In the genomic region with DNA sequence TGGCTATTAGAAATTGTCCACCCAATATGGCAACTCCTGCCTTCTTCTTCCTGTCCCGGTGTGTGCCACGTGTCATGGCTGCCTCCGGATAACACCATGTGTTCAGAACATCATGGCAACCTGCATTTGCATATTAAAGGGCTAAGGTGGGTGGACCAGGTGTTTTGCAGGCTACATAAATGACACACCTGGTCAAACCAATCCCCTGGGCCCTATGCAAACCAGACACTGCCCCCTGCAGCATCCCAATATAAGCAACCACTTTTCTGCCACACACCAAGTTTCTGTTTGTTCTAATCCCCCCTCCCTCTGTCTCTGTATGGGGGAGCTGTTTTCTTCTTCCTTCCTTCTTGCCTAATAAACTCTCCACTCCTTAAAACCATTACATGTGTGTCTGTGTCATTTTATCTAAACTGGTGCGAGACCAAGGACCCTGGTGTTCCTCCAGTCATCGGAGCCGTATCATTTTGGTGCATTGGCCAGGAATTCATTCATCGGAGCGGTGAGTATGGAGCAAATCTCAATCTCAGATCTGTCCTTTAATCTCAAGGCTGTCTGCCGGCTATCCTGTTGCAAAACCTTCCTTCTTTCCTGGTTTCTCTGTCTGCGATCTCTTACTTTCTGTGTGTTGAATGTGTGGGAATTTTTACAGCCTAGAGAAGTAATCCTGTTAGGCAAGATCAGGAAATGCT, we compare ENCODE assay signal across 10 cellular contexts. TPM values are rescaled to one million over a fixed set of nuclear protein-coding genes. Genes with fewer than 3 reads are reported as not detected.
DNase-seq lines count a peak whose midpoint lies in the region; ATAC-seq and TF ChIP-seq lines count a peak whose summit lies in the region.
"Had no signal": no experiment of that assay in that cellular context is flagged by ENCODE, and none has a peak within 500 bp of the region (broad histone marks: within the 10 kb centered on the region; RNA-seq: fewer than 3 reads in every experiment).

No MANE protein-coding gene starts in this region.

- H3K4me3 Mint-ChIP-seq in effector memory CD8-positive, alpha-beta T cell: peak overlapping the region; percentile 8 to 58
- H3K4me3 Mint-ChIP-seq: stimulated activated naive CD8-positive, alpha-beta T cell treated with anti-CD3 and anti-CD28 coated beads, Interleukin-15, Interleukin-2, amounts not matched to agents 100 ng/mL and 50 ng/mL, for 24 hours had no signal

- H3K36me3 ChIP-seq in osteoblast (ENCODE audit: insufficient read depth, low read length): no peaks in the 10 kb centered on the region

- peak overlapping the region; percentile 15 for H3K27ac ChIP-seq in osteoblast (ENCODE audit: low read depth, low read length)

- DNase-seq in activated CD4-positive, alpha-beta T cell treated with anti-CD3 and anti-CD28 coated beads for 48 hours: peak; percentile 10
- DNase-seq in activated CD4-positive, alpha-beta T cell treated with anti-CD3 and anti-CD28 coated beads, Interleukin-2, amount 50 U/mL, for 4 hours: no peak
- DNase-seq in NB4 (ENCODE audit: low read depth): peak; percentile 22
- no peak for DNase-seq in effector memory CD8-positive, alpha-beta T cell
- DNase-seq in osteoblast (ENCODE audit: insufficient read length, low spot score, missing footprints): no peak

- H3K9me3 Mint-ChIP-seq in effector memory CD8-positive, alpha-beta T cell: no peaks in the 10 kb centered on the region
- H3K9me3 Mint-ChIP-seq: stimulated activated naive CD8-positive, alpha-beta T cell treated with anti-CD3 and anti-CD28 coated beads, Interleukin-15, Interleukin-2, amounts not matched to agents 100 ng/mL and 50 ng/mL, for 24 hours had no signal

- peaks cover 48% of the 10 kb centered on the region for H3K79me2 ChIP-seq in osteoblast (ENCODE audit: insufficient read depth, low read length)

- H3K36me3 Mint-ChIP-seq in effector memory CD8-positive, alpha-beta T cell (ENCODE audit: insufficient read depth): no peaks in the 10 kb centered on the region
- H3K36me3 Mint-ChIP-seq: CD4-positive, CD25-positive, alpha-beta regulatory T cell had no signal

- no peak for TF ChIP-seq POLR2A in NB4 (IDR thresholded peaks at IDR 0.05; ENCODE audit: extremely low read depth, insufficient read length)

- peak; percentile 18 for ATAC-seq in effector memory CD8-positive, alpha-beta T cell (replicated peaks)
- ATAC-seq in GM19035 (IDR thresholded peaks at IDR 0.05; ENCODE audit: unreplicated experiment) (no peak), HG03139 (IDR thresholded peaks at IDR 0.05; ENCODE audit: unreplicated experiment) (no peak), HG02885 (IDR thresholded peaks at IDR 0.05; ENCODE audit: poor library complexity, unreplicated experiment) (no peak)

- H3K27me3 ChIP-seq in osteoblast (ENCODE audit: insufficient read depth, low read length): no peaks in the 10 kb centered on the region

- peak overlapping the region; percentile 10 for H3K4me2 ChIP-seq in osteoblast (ENCODE audit: insufficient read depth, low read length)

- no peaks in the 10 kb centered on the region for H3K27me3 Mint-ChIP-seq in effector memory CD8-positive, alpha-beta T cell
- H3K27me3 Mint-ChIP-seq: CD4-positive, CD25-positive, alpha-beta regulatory T cell; stimulated activated naive CD8-positive, alpha-beta T cell treated with anti-CD3 and anti-CD28 coated beads, Interleukin-15, Interleukin-2, amounts not matched to agents 100 ng/mL and 50 ng/mL, for 24 hours had no signal

- peaks cover 6% of the 10 kb centered on the region for H4K20me1 ChIP-seq in osteoblast (ENCODE audit: insufficient read depth, low read length)

- no peak overlapping the region for H2AFZ ChIP-seq in osteoblast (ENCODE audit: low read length)

- H3K4me3 ChIP-seq in NB4 (ENCODE audit: low read depth, low read length): no peak overlapping the region
- H3K4me3 ChIP-seq in osteoblast (ENCODE audit: insufficient read depth, low read length): no peak overlapping the region

- TF ChIP-seq CTCF in NB4 (IDR thresholded peaks at IDR 0.05; ENCODE audit: low read depth, low read length) (peak; percentile 9), osteoblast (IDR thresholded peaks at IDR 0.05; ENCODE audit: extremely low read depth, low read depth, low read length) (no peak)

- no peaks in the 10 kb centered on the region for H3K9me3 ChIP-seq in osteoblast (ENCODE audit: low read depth, low read length)

- H3K4me1 Mint-ChIP-seq in effector memory CD8-positive, alpha-beta T cell (ENCODE audit: low read depth in 2 of 2): peaks cover 20 to 21% of the 10 kb centered on the region in 2 donors

- H3K27ac Mint-ChIP-seq in effector memory CD8-positive, alpha-beta T cell: peak overlapping the region in 1 of 2 donors; percentile 84
- H3K27ac Mint-ChIP-seq: CD4-positive, CD25-positive, alpha-beta regulatory T cell; stimulated activated naive CD8-positive, alpha-beta T cell treated with anti-CD3 and anti-CD28 coated beads, Interleukin-15, Interleukin-2, amounts not matched to agents 100 ng/mL and 50 ng/mL, for 24 hours had no signal

- peaks cover 6% of the 10 kb centered on the region for H3K4me1 ChIP-seq in osteoblast (ENCODE audit: insufficient read depth, low read length)

RNA-seq across cellular contexts. Expression of a gene that starts 44.5 kb away (rescaled TPM):
- total RNA-seq in osteoblast: 9.7 and 10.9 TPM in 2 replicates

Comparison
In these comparisons a context has a peak if more than half of its experiments do, and no peak if none do; other contexts are left out.
1. DNase-seq: peak in activated CD4-positive, alpha-beta T cell treated with anti-CD3 and anti-CD28 coated beads for 48 hours (single experiment) and NB4 (single experiment); none in activated CD4-positive, alpha-beta T cell treated with anti-CD3 and anti-CD28 coated beads, Interleukin-2, amount 50 U/mL, for 4 hours (0 of 2), effector memory CD8-positive, alpha-beta T cell (0 of 3) and osteoblast (single experiment).